In genomic region chr3:68088216-68088615, GRCh38 we compare ENCODE assay signal across 12 cellular contexts.
A peak's percentile ranks its signal among the peaks of the same experiment; 100 is the strongest.
DNase-seq lines count a peak whose midpoint lies in the region; ATAC-seq, FAIRE-seq and TF ChIP-seq lines count a peak whose summit lies in the region.
"Had no signal": no experiment of that assay in that cellular context is flagged by ENCODE, and none has a peak within 500 bp of the region (broad histone marks: within the 10 kb centered on the region; RNA-seq: fewer than 3 reads in every experiment).

No MANE protein-coding gene starts in this region.

- peaks cover 22% of the 10 kb centered on the region for H3K4me1 ChIP-seq in CD4-positive, CD25-positive, alpha-beta regulatory T cell (ENCODE audit: control insufficient read depth, insufficient read depth, low read length, poor library complexity, severe bottlenecking)
- H3K4me1 ChIP-seq in pancreas (peaks cover 0 to 4% (median 0%) of the 10 kb centered on the region in 3 donors), left lung (no peaks in the 10 kb centered on the region)
- H3K4me1 ChIP-seq: esophagus squamous epithelium had no signal

- DNase-seq in CD4-positive, CD25-positive, alpha-beta regulatory T cell, result peak; percentile 18 to 72 (median 61)
- DNase-seq in NCI-H748 treated with DMSO at 0.1 percent for 48 hours (lab: John Stamatoyannopoulos, UW), result peak; percentile 41
- DNase-seq in activated T-helper 2 cell treated with anti-CD3 and anti-CD28 coated beads, Interferon-gamma antibody, Interleukin-2, Interleukin-4, amounts not matched to agents 10 μg/mL and 5 μg/mL and 100 μg/mL, durations not matched to agents 14 hours and 24 hours and 36 hours (ENCODE audit: low spot score), result peak; percentile 9
- peak in 2 of 6 donors; percentile 7 to 13 for DNase-seq in pancreas
- no peak for DNase-seq in left lung
- DNase-seq: esophagus squamous epithelium, NCI-H526, occipital lobe had no signal

- H3K4me3 ChIP-seq in CD4-positive, CD25-positive, alpha-beta regulatory T cell (ENCODE audit: low read depth, low read length), result peak overlapping the region; percentile 68
- no peak overlapping the region for H3K4me3 ChIP-seq in pancreas
- H3K4me3 ChIP-seq in left lung, result no peak overlapping the region
- H3K4me3 ChIP-seq: esophagus squamous epithelium had no signal

- intact Hi-C loops in activated T-helper 2 cell treated with anti-CD3 and anti-CD28 coated beads, Interferon-gamma antibody, Interleukin-2, Interleukin-4, amounts not matched to agents 10 μg/mL and 5 μg/mL and 100 μg/mL, durations not matched to agents 14 hours and 24 hours and 36 hours (cut with micrococcal nuclease), result no loop called here
- intact Hi-C loops in pancreas (cut with DNase I) (no loop called here), left lung (cut with DNase I) (no loop called here)

- H3K4me3 Mint-ChIP-seq in CD4-positive, CD25-positive, alpha-beta regulatory T cell, result peak overlapping the region; percentile 13 to 42 (median 38)
- H3K4me3 Mint-ChIP-seq in activated T-helper 2 cell treated with anti-CD3 and anti-CD28 coated beads, Interferon-gamma antibody, Interleukin-2, Interleukin-4, amounts not matched to agents 10 μg/mL and 5 μg/mL and 100 μg/mL, durations not matched to agents 14 hours and 24 hours and 36 hours (ENCODE audit: low read depth), result no peak overlapping the region

- no peak for TF ChIP-seq CTCF in pancreas (IDR thresholded peaks at IDR 0.05)
- no peak for TF ChIP-seq CTCF in left lung (IDR thresholded peaks at IDR 0.05)

- no peaks in the 10 kb centered on the region for H3K9me3 Mint-ChIP-seq in CD4-positive, CD25-positive, alpha-beta regulatory T cell
- H3K9me3 Mint-ChIP-seq in activated T-helper 2 cell treated with anti-CD3 and anti-CD28 coated beads, Interferon-gamma antibody, Interleukin-2, Interleukin-4, amounts not matched to agents 10 μg/mL and 5 μg/mL and 100 μg/mL, durations not matched to agents 14 hours and 24 hours and 36 hours, result no peaks in the 10 kb centered on the region

- no peak for FAIRE-seq in pancreas (lab: Jason Lieb, UNC)

- peaks cover 15 to 56% (median 43%) of the 10 kb centered on the region in 4 donors for H3K4me1 Mint-ChIP-seq in CD4-positive, CD25-positive, alpha-beta regulatory T cell
- H3K4me1 Mint-ChIP-seq in activated T-helper 2 cell treated with anti-CD3 and anti-CD28 coated beads, Interferon-gamma antibody, Interleukin-2, Interleukin-4, amounts not matched to agents 10 μg/mL and 5 μg/mL and 100 μg/mL, durations not matched to agents 14 hours and 24 hours and 36 hours (ENCODE audit: low read depth), result peaks cover 8% of the 10 kb centered on the region

- ATAC-seq in CD4-positive, CD25-positive, alpha-beta regulatory T cell (ENCODE audit: low read depth in 2 of 2), result peak; percentile 64 to 65
- ATAC-seq in pancreas (peak in 3 of 4 donors; percentile 64 to 67 (median 66)), HG03442 (IDR thresholded peaks at IDR 0.05; ENCODE audit: unreplicated experiment) (no peak), HG02588 (IDR thresholded peaks at IDR 0.05; ENCODE audit: unreplicated experiment) (no peak), left lung (no peak), esophagus mucosa (no peak)

- H3K36me3 Mint-ChIP-seq in CD4-positive, CD25-positive, alpha-beta regulatory T cell, result peaks cover 5% of the 10 kb centered on the region
- H3K36me3 Mint-ChIP-seq in activated T-helper 2 cell treated with anti-CD3 and anti-CD28 coated beads, Interferon-gamma antibody, Interleukin-2, Interleukin-4, amounts not matched to agents 10 μg/mL and 5 μg/mL and 100 μg/mL, durations not matched to agents 14 hours and 24 hours and 36 hours (ENCODE audit: low read depth), result no peaks in the 10 kb centered on the region

- no peak overlapping the region for H3K27ac ChIP-seq in CD4-positive, CD25-positive, alpha-beta regulatory T cell (ENCODE audit: insufficient read depth, low read length, poor library complexity, severe bottlenecking)
- H3K27ac ChIP-seq in pancreas (peak overlapping the region in 2 of 4 donors; percentile 52 to 53), left lung (no peak overlapping the region)
- H3K27ac ChIP-seq: esophagus squamous epithelium, KMS-11 had no signal

- no peaks in the 10 kb centered on the region for H3K36me3 ChIP-seq in CD4-positive, CD25-positive, alpha-beta regulatory T cell (ENCODE audit: control insufficient read depth, insufficient read depth, low read length)
- H3K36me3 ChIP-seq in pancreas, result no peaks in the 10 kb centered on the region
- H3K36me3 ChIP-seq in left lung, result no peaks in the 10 kb centered on the region
- H3K36me3 ChIP-seq: esophagus squamous epithelium had no signal

- WGBS in pancreas, 2 donors, result 18 to 20% methylated on average over 3 of the region's 3 CpGs

- no peaks in the 10 kb centered on the region for H3K27me3 ChIP-seq in CD4-positive, CD25-positive, alpha-beta regulatory T cell (ENCODE audit: control insufficient read depth, insufficient read depth, low read length)
- H3K27me3 ChIP-seq in pancreas (no peaks in the 10 kb centered on the region), left lung (no peaks in the 10 kb centered on the region)
- H3K27me3 ChIP-seq: esophagus squamous epithelium had no signal

- H3K27me3 Mint-ChIP-seq in CD4-positive, CD25-positive, alpha-beta regulatory T cell, result no peaks in the 10 kb centered on the region
- H3K27me3 Mint-ChIP-seq in activated T-helper 2 cell treated with anti-CD3 and anti-CD28 coated beads, Interferon-gamma antibody, Interleukin-2, Interleukin-4, amounts not matched to agents 10 μg/mL and 5 μg/mL and 100 μg/mL, durations not matched to agents 14 hours and 24 hours and 36 hours (ENCODE audit: low read depth), result no peaks in the 10 kb centered on the region

- H3K9me3 ChIP-seq in CD4-positive, CD25-positive, alpha-beta regulatory T cell (ENCODE audit: control insufficient read depth in 2 of 2, low read length in 2 of 2), result no peaks in the 10 kb centered on the region
- H3K9me3 ChIP-seq in pancreas (no peaks in the 10 kb centered on the region), left lung (no peaks in the 10 kb centered on the region)
- H3K9me3 ChIP-seq: esophagus squamous epithelium had no signal

- peak overlapping the region; percentile 48 to 63 (median 61) for H3K27ac Mint-ChIP-seq in CD4-positive, CD25-positive, alpha-beta regulatory T cell
- H3K27ac Mint-ChIP-seq in activated T-helper 2 cell treated with anti-CD3 and anti-CD28 coated beads, Interferon-gamma antibody, Interleukin-2, Interleukin-4, amounts not matched to agents 10 μg/mL and 5 μg/mL and 100 μg/mL, durations not matched to agents 14 hours and 24 hours and 36 hours, result no peak overlapping the region

Comparison
In these comparisons a context has a peak if more than half of its experiments do, and no peak if none do; other contexts are left out.
1. ATAC-seq: peak in CD4-positive, CD25-positive, alpha-beta regulatory T cell (2 of 2) and pancreas (3 of 4); none in HG03442 (single experiment), HG02588 (single experiment), left lung (single experiment) and esophagus mucosa (single experiment).
2. DNase-seq: peak in CD4-positive, CD25-positive, alpha-beta regulatory T cell (3 of 3), NCI-H748 treated with DMSO at 0.1 percent for 48 hours (single experiment) and activated T-helper 2 cell treated with anti-CD3 and anti-CD28 coated beads, Interferon-gamma antibody, Interleukin-2, Interleukin-4, amounts not matched to agents 10 μg/mL and 5 μg/mL and 100 μg/mL, durations not matched to agents 14 hours and 24 hours and 36 hours (single experiment); none in left lung (0 of 2).